15 cellular contexts compared by ENCODE assay signal in the genomic region with DNA sequence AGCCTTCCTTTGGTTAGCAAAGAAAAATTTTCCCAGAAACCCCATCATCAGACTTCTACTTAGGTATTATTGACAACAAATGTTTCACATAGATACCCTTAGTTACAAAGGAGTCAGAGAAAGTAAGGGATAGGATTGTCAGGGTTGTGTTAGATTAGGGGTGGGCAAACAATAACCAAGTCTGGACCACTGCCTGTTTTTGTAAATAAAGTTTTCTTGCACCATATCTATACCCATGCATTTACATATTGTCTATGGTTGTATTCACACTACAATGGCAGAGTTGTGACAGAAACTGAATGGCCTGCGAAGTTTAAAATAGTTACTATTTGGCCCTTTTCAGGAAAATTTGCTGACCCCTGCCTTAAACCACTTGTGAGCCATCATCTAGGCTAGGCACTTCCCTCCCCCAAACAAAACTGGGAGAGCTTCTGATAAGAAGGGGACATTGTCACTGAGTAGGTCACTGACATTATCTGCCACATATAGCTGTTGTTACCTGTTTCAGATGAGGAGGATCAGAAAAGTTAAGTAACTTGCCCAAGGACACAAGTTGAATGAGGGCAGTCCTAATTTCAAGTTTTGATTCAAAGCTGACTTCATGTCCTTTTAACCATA. TPM values are rescaled to one million over a fixed set of nuclear protein-coding genes. Genes with fewer than 3 reads are reported as not detected.
A peak's percentile ranks its signal among the peaks of the same experiment; 100 is the strongest.
DNase-seq lines count a peak whose midpoint lies in the region; ATAC-seq and TF ChIP-seq lines count a peak whose summit lies in the region.
"Had no signal": no experiment of that assay in that cellular context is flagged by ENCODE, and none has a peak within 500 bp of the region (broad histone marks: within the 10 kb centered on the region; RNA-seq: fewer than 3 reads in every experiment).

No MANE protein-coding gene starts in this region.

- no peak overlapping the region for H3K4me3 ChIP-seq in Caco-2 (ENCODE audit: low read depth, low read length)
- H3K4me3 ChIP-seq in HUES64 (ENCODE audit: low read length) = no peak overlapping the region
- no peak overlapping the region for H3K4me3 ChIP-seq in Panc1 (ENCODE audit: low read depth in 2 of 2, low read length in 2 of 2)
- no peak overlapping the region for H3K4me3 ChIP-seq in ascending aorta

- TF ChIP-seq POLR2A in erythroblast (IDR thresholded peaks at IDR 0.05; ENCODE audit: low read length) = no peak

- H3K36me3 ChIP-seq in Caco-2 (ENCODE audit: control insufficient read depth, insufficient read depth, low read length) (no peaks in the 10 kb centered on the region), HUES64 (ENCODE audit: insufficient read depth, low read length) (no peaks in the 10 kb centered on the region), Panc1 (ENCODE audit: control insufficient read depth, insufficient read depth, low read length) (no peaks in the 10 kb centered on the region), ascending aorta (no peaks in the 10 kb centered on the region)
- H3K36me3 ChIP-seq: BE2C had no signal

- peaks cover 3% of the 10 kb centered on the region for H3K9me3 Mint-ChIP-seq in Caco-2 (ENCODE audit: unreplicated experiment)
- H3K9me3 Mint-ChIP-seq: CD4-positive, alpha-beta memory T cell had no signal

- H3K27ac ChIP-seq in HUES64 (ENCODE audit: low read depth, low read length) (peak overlapping the region; percentile 3; the same call in 1 of the 2 replicates), Panc1 (ENCODE audit: low read length) (peak overlapping the region; percentile 56; the same call in 1 of the 2 replicates), ascending aorta (no peak overlapping the region)
- H3K27ac ChIP-seq: C4-2B had no signal

- no peak overlapping the region for H3K9ac ChIP-seq in HUES64 (ENCODE audit: low read depth, low read length)

- H3K4me1 ChIP-seq in Caco-2 (peaks cover 56% of the 10 kb centered on the region), HUES64 (ENCODE audit: insufficient read depth, low read length) (peaks cover 9% of the 10 kb centered on the region; the same call in 1 of the 2 replicates), Panc1 (ENCODE audit: control insufficient read depth, insufficient read depth, low read length) (peaks cover 25% of the 10 kb centered on the region), ascending aorta (peaks cover 0 to 8% of the 10 kb centered on the region in 2 donors)

- ATAC-seq in Panc1 = no peak
- ATAC-seq: HCT116 had no signal

- H3K4me1 Mint-ChIP-seq in Caco-2 (ENCODE audit: low read depth, unreplicated experiment) = peaks cover 64% of the 10 kb centered on the region
- H3K4me1 Mint-ChIP-seq: CD4-positive, alpha-beta memory T cell had no signal

- TF ChIP-seq CTCF in Caco-2 (IDR thresholded peaks at IDR 0.05; ENCODE audit: insufficient read depth in 1 of 2, low read depth in 1 of 2, low read length in 1 of 2, severe bottlenecking in 1 of 2, unreplicated experiment in 1 of 2) (no peak), Panc1 (IDR thresholded peaks at IDR 0.05) (no peak), ascending aorta (IDR thresholded peaks at IDR 0.05) (no peak)

- no peak overlapping the region for H3K4me3 Mint-ChIP-seq in Caco-2 (ENCODE audit: unreplicated experiment)
- H3K4me3 Mint-ChIP-seq: CD4-positive, alpha-beta memory T cell had no signal

- intact Hi-C loops in Caco-2 (cut with micrococcal nuclease; ENCODE audit: unreplicated experiment) (no loop called here), Panc1 (cut with micrococcal nuclease; ENCODE audit: unreplicated experiment) (loop anchor here (5.0 kb wide), 1 partner anchor 295 kb away; no protein-coding TSS in a partner anchor), ascending aorta (cut with DNase I) (no loop called here)

- peak overlapping the region; percentile 92 for H3K27ac Mint-ChIP-seq in Caco-2 (ENCODE audit: unreplicated experiment)
- H3K27ac Mint-ChIP-seq: CD4-positive, alpha-beta memory T cell had no signal

- POLR2A ChIA-PET in Caco-2 (lab: Charles Lee) = interaction anchor here (0.6 kb wide), 1 partner anchor 41 kb away, joined by 4 read pairs; the partner anchor contains the start of gene TMEM135
- POLR2A ChIA-PET in Panc1 (lab: Charles Lee) = interaction anchor here (0.6 kb wide), 1 partner anchor 91 kb away, joined by 3 read pairs; no protein-coding TSS in a partner anchor

- CTCF ChIA-PET in Caco-2 (lab: Charles Lee) = interaction anchor here (0.7 to 1.3 kb wide), 3 partner anchors 41 to 101 kb away, joined by 3 to 6 read pairs (median 4); partner anchors contain the start of genes FZD4 and TMEM135
- CTCF ChIA-PET in Panc1 (lab: Charles Lee) = no interaction called here

- in situ Hi-C loops in Panc1 (cut with HindIII; ENCODE audit: low pct_unique_long_range_greater_than_20kb, low sequenced_read_pairs) = no loop called here

- H3K27me3 ChIP-seq in Caco-2 (replicated peaks; ENCODE audit: control insufficient read depth, insufficient read depth, low read length) (no peaks in the 10 kb centered on the region), HUES64 (ENCODE audit: insufficient read depth, low read length) (no peaks in the 10 kb centered on the region), Panc1 (ENCODE audit: control insufficient read depth, insufficient read depth, low read length) (no peaks in the 10 kb centered on the region), ascending aorta (no peaks in the 10 kb centered on the region)
- H3K27me3 ChIP-seq: BE2C had no signal

- H3K36me3 Mint-ChIP-seq in Caco-2 (ENCODE audit: insufficient read depth, unreplicated experiment) = peaks cover 27% of the 10 kb centered on the region
- H3K36me3 Mint-ChIP-seq: CD4-positive, alpha-beta memory T cell had no signal

- 94% methylated on average over 1 of the region's 1 CpG for WGBS in HUES64

- DNase-seq in Caco-2 (no peak), Panc1 (ENCODE audit: low read depth, low spot score) (no peak), erythroblast (lab: John Stamatoyannopoulos, UW) (peak; percentile 11 to 22), ascending aorta (ENCODE audit: low spot score in 2 of 2) (no peak), iPS-NIHi7 (ENCODE audit: extremely low spot score) (no peak), COR-L47 (lab: John Stamatoyannopoulos, UW) (no peak), GM19240 (ENCODE audit: insufficient read length, low spot score) (no peak)
- DNase-seq: BE2C; CD4-positive, alpha-beta memory T cell; DND-41; GDM1; IMR-90 had no signal

- H3K9me3 ChIP-seq in Caco-2 = no peaks in the 10 kb centered on the region
- no peaks in the 10 kb centered on the region for H3K9me3 ChIP-seq in HUES64 (ENCODE audit: insufficient read depth, low read depth, low read length)
- H3K9me3 ChIP-seq in Panc1 (ENCODE audit: control insufficient read depth, insufficient read depth, low read depth, low read length) = no peaks in the 10 kb centered on the region
- no peaks in the 10 kb centered on the region for H3K9me3 ChIP-seq in ascending aorta
- H3K9me3 ChIP-seq: BE2C had no signal

- no peaks in the 10 kb centered on the region for H3K27me3 Mint-ChIP-seq in Caco-2 (ENCODE audit: insufficient read depth, unreplicated experiment)
- H3K27me3 Mint-ChIP-seq: CD4-positive, alpha-beta memory T cell had no signal

- BruUV-seq in Caco-2 (replicated peaks; lab: Mats Ljungman, UMichigan) = no TSS peak
- no TSS peak for BruUV-seq in Panc1 (replicated peaks; lab: Mats Ljungman, UMichigan)

RNA-seq across cellular contexts. Expression of gene TMEM135, which starts 40.7 kb away (rescaled TPM):
- total RNA-seq in Caco-2 (2022) = 88.6 and 95.2 TPM in 2 replicates
- 40.0 TPM for polyA plus RNA-seq in HUES64 (2013, experiment 1 of 2)
- polyA plus RNA-seq in HUES64 (2013, experiment 2 of 2) = 32.6 TPM
- 65.5 TPM for total RNA-seq in Panc1 (2021; ENCODE audit: unreplicated experiment)
- polyA plus RNA-seq in Panc1 (2012; ENCODE audit: insufficient read length) = 25.1 TPM
- 18.4 TPM for total RNA-seq in ascending aorta

RNA-seq across cellular contexts. Expression of gene FZD4, which starts 41.9 kb away (rescaled TPM):
- total RNA-seq in Caco-2 (2022) = 60.6 and 78.4 TPM in 2 replicates
- polyA plus RNA-seq in HUES64 (2013, experiment 1 of 2) = 3.9 TPM
- 4.9 TPM for polyA plus RNA-seq in HUES64 (2013, experiment 2 of 2)
- total RNA-seq in Panc1 (2021; ENCODE audit: unreplicated experiment) = 11.1 TPM
- polyA plus RNA-seq in Panc1 (2012; ENCODE audit: insufficient read length) = 4.7 TPM
- 124 TPM for total RNA-seq in ascending aorta
- polyA plus RNA-seq: CD4-positive, alpha-beta memory T cell had no signal

Comparison
In these comparisons a context has a peak if more than half of its experiments do, and no peak if none do; other contexts are left out.
1. DNase-seq: peak in erythroblast (2 of 2); none in Caco-2 (0 of 2), Panc1 (single experiment), ascending aorta (0 of 2), iPS-NIHi7 (single experiment), COR-L47 (single experiment) and GM19240 (single experiment).
2. H3K27ac ChIP-seq: peak in HUES64 (single experiment) and Panc1 (single experiment); none in ascending aorta (0 of 2).